In genomic region chrX:46444011-46444410, GRCh38 we compare ENCODE assay signal across 11 cellular contexts.
DNase-seq lines count a peak whose midpoint lies in the region; ATAC-seq and TF ChIP-seq lines count a peak whose summit lies in the region.
"Had no signal": no experiment of that assay in that cellular context is flagged by ENCODE, and none has a peak within 500 bp of the region (broad histone marks: within the 10 kb centered on the region; RNA-seq: fewer than 3 reads in every experiment).

No MANE protein-coding gene starts in this region.

- CTCF ChIA-PET in HEK293 (lab: Yijun Ruan, JAX) = interaction anchor here (0.7 kb wide), 2 partner anchors 350 to 673 kb away, joined by 3 read pairs; no protein-coding TSS in a partner anchor

- no peak overlapping the region for H3K27ac ChIP-seq in HEK293 (ENCODE audit: extremely low read depth, low read depth, low read length)
- H3K27ac ChIP-seq in foreskin keratinocyte = no peak overlapping the region

- TF ChIP-seq CTCF in AG09309 (IDR thresholded peaks at IDR 0.05; ENCODE audit: control insufficient read depth, insufficient read depth, low read depth, low read length, missing control alignments) = no peak
- no peak for TF ChIP-seq CTCF in HEK293 (tag by site-specific recombination; IDR thresholded peaks at IDR 0.05)
- no peak for TF ChIP-seq CTCF in foreskin keratinocyte (conservative IDR thresholded peaks at IDR 0.05)

- H3K4me3 ChIP-seq in AG09309 (ENCODE audit: control insufficient read depth, low read depth, low read length) = no peak overlapping the region
- H3K4me3 ChIP-seq in HEK293 (ENCODE audit: low read depth, low read length) = no peak overlapping the region
- H3K4me3 ChIP-seq: mucosa of descending colon had no signal

- peaks cover 0 to 9% of the 10 kb centered on the region in 2 experiments; a peak in 1 of 3 replicates for H3K36me3 ChIP-seq in HEK293 (ENCODE audit: control insufficient read depth in 2 of 2, insufficient read depth in 1 of 2, low read length in 2 of 2)

- H3K4me1 ChIP-seq in HEK293 (ENCODE audit: control insufficient read depth, insufficient read depth, low read length) = no peaks in the 10 kb centered on the region
- H3K4me1 ChIP-seq in foreskin keratinocyte = no peaks in the 10 kb centered on the region

- ATAC-seq in foreskin keratinocyte (peak; percentile 60), HG03095 (IDR thresholded peaks at IDR 0.05; ENCODE audit: unreplicated experiment) (no peak)
- ATAC-seq: mucosa of descending colon had no signal

- POLR2A ChIA-PET in HEK293 (lab: Yijun Ruan, JAX) = no interaction called here

- H3K9me3 ChIP-seq in HEK293 (ENCODE audit: control insufficient read depth, insufficient read depth, low read depth, low read length) = no peaks in the 10 kb centered on the region; the same call in 1 of the 2 replicates
- H3K9me3 ChIP-seq: mucosa of descending colon had no signal

- H3K27me3 ChIP-seq in foreskin keratinocyte = no peaks in the 10 kb centered on the region

- DNase-seq in AG09309 (ENCODE audit: low read depth) (peak; percentile 73), SW480 (ENCODE audit: low spot score) (peak; percentile 93), foreskin keratinocyte (peak; percentile 36 to 67), retina (no peak), amygdala (lab: John Stamatoyannopoulos, UW) (no peak), ecto neural progenitor cell (ENCODE audit: low spot score) (no peak)
- DNase-seq: effector CD8-positive, alpha-beta T cell; mucosa of descending colon; NCI-H774 had no signal

TF ChIP-seq in HEK293, 187 proteins besides CTCF, POLR2A, EP300 and RAD21:
- TF ChIP-seq ZNF837 (tag by site-specific recombination; IDR thresholded peaks at IDR 0.05) = no peak
- peak; percentile 78 for TF ChIP-seq ZBTB48 (tag by site-specific recombination; IDR thresholded peaks at IDR 0.05)
TF ChIP-seq in HEK293: peak in this region for 1.

Comparison
In these comparisons a context has a peak if more than half of its experiments do, and no peak if none do; other contexts are left out.
1. DNase-seq: peak in AG09309 (single experiment), SW480 (single experiment) and foreskin keratinocyte (2 of 2); none in retina (single experiment), amygdala (0 of 56) and ecto neural progenitor cell (single experiment).